8 cellular contexts compared by ENCODE assay signal in genomic region chr12:45050751-45051489, GRCh38. TPM values are rescaled to one million over a fixed set of nuclear protein-coding genes. Genes with fewer than 3 reads are reported as not detected.
DNase-seq lines count a peak whose midpoint lies in the region; ATAC-seq and TF ChIP-seq lines count a peak whose summit lies in the region.

Gene DBX2, minus strand, starts transcription at chr12:45051099. Its CDS starts 172 bp downstream, at chr12:45050927.

- H3K27me3 Mint-ChIP-seq in nephron progenitor cell (ENCODE audit: low read depth, poor library complexity) = peaks cover 94% of the 10 kb centered on the region

- TF ChIP-seq CTCF in AG09309 (IDR thresholded peaks at IDR 0.05; ENCODE audit: control insufficient read depth, insufficient read depth, low read depth, low read length, missing control alignments) (no peak), nephron progenitor cell (IDR thresholded peaks at IDR 0.05) (no peak)

- ATAC-seq in HG03571 (IDR thresholded peaks at IDR 0.05; ENCODE audit: unreplicated experiment) (no peak), HG03095 (IDR thresholded peaks at IDR 0.05; ENCODE audit: unreplicated experiment) (no peak)

- no peaks in the 10 kb centered on the region for H3K36me3 ChIP-seq in esophagus (ENCODE audit: control insufficient read depth in 2 of 2, insufficient read depth in 2 of 2, low read length in 1 of 2)

- 1 to 3% methylated on average over 49 to 69 of the region's 69 CpGs for WGBS in esophagus, 2 donors

- DNase-seq in AG09309 (ENCODE audit: low read depth) (no peak), NCI-H1694 treated with DMSO at 0.1 percent for 48 hours (lab: John Stamatoyannopoulos, UW) (peak; percentile 15), nephron progenitor cell (peak; percentile 66), NK-92 (lab: John Stamatoyannopoulos, UW; ENCODE audit: unreplicated experiment) (no peak), NCI-H1048 (lab: John Stamatoyannopoulos, UW) (no peak)

- H3K27me3 ChIP-seq in esophagus (ENCODE audit: control insufficient read depth in 1 of 2, insufficient read depth in 2 of 2, low read length in 2 of 2) = peaks cover 3 to 15% of the 10 kb centered on the region in 2 donors

- H3K4me3 ChIP-seq in AG09309 (ENCODE audit: control insufficient read depth, low read depth, low read length) (peak within 1 kb of the TSS; percentile 44), esophagus (ENCODE audit: low read depth in 1 of 2, low read length in 2 of 2) (peak within 1 kb of the TSS; percentile 24 to 29)

- no peaks in the 10 kb centered on the region for H3K36me3 Mint-ChIP-seq in nephron progenitor cell (ENCODE audit: low read depth)

- peaks cover 4 to 7% of the 10 kb centered on the region in 2 donors for H3K4me1 ChIP-seq in esophagus (ENCODE audit: control insufficient read depth in 2 of 2, insufficient read depth in 2 of 2, low read length in 1 of 2)

- H3K9me3 ChIP-seq in esophagus (ENCODE audit: control insufficient read depth in 2 of 2, insufficient read depth in 1 of 2, low read depth in 1 of 2, low read length in 1 of 2) = no peaks in the 10 kb centered on the region

- H3K4me1 Mint-ChIP-seq in nephron progenitor cell = peaks cover 17% of the 10 kb centered on the region

- no peak within 1 kb of the TSS for H3K27ac ChIP-seq in esophagus (ENCODE audit: low read depth in 2 of 2, low read length in 1 of 2)

- no peak within 1 kb of the TSS for H3K27ac Mint-ChIP-seq in nephron progenitor cell

- H3K4me3 Mint-ChIP-seq in nephron progenitor cell = peak within 1 kb of the TSS; percentile 92

- H3K9me3 Mint-ChIP-seq in nephron progenitor cell = no peaks in the 10 kb centered on the region

RNA-seq across cellular contexts. Expression of gene DBX2, which starts in this region (rescaled TPM):
- under 1 TPM in 1 of 2 donors, not detected in 1; 0.01 TPM for polyA plus RNA-seq in esophagus

Comparison
In these comparisons a context has a peak if more than half of its experiments do, and no peak if none do; other contexts are left out.
1. DNase-seq: peak in NCI-H1694 treated with DMSO at 0.1 percent for 48 hours (single experiment) and nephron progenitor cell (single experiment); none in AG09309 (single experiment), NK-92 (single experiment) and NCI-H1048 (single experiment).